22 cellular contexts compared by ENCODE assay signal in genomic region chr18:4960578-4960977, GRCh38.
"Had no signal": no experiment of that assay in that cellular context is flagged by ENCODE, and none has a peak within 500 bp of the region (broad histone marks: within the 10 kb centered on the region; RNA-seq: fewer than 3 reads in every experiment).

No MANE protein-coding gene starts in this region.

- DNase-seq: Kasumi-1, MM.1S, NCI-H1092 treated with DMSO at 0.1 percent for 48 hours, NCI-H1436, NCI-H187, NCI-H2029, NCI-H2081 treated with DMSO at 0.1 percent for 48 hours, NCI-H2171, NCI-H345, NCI-H446 treated with DMSO at 0.1 percent for 48 hours, NCI-H510A treated with DMSO at 0.1 percent for 48 hours, NCI-H526, NCI-H748 treated with DMSO at 0.1 percent for 48 hours, Right ventricle myocardium superior, RPMI8226, SIG-M5 had no signal

- H3K4me1 Mint-ChIP-seq: IgD-negative memory B cell had no signal

- H3K36me3 ChIP-seq: SJSA1 had no signal

- H3K27me3 Mint-ChIP-seq: IgD-negative memory B cell had no signal

- H3K27me3 ChIP-seq: SJSA1 had no signal

- H3K4me1 ChIP-seq: SJSA1 had no signal

- H3K36me3 Mint-ChIP-seq: IgD-negative memory B cell had no signal

- H3K27ac ChIP-seq: HL-60, KMS-11, SJSA1, SK-N-MC had no signal

- H3K4me3 Mint-ChIP-seq: IgD-negative memory B cell had no signal

- ATAC-seq: K562 had no signal

- H3K4me3 ChIP-seq: K562, SJSA1, SK-N-MC had no signal

- H3K27ac Mint-ChIP-seq: IgD-negative memory B cell had no signal

- H3K4me2 ChIP-seq: KMS-11 had no signal

- H3K9ac ChIP-seq: KMS-11 had no signal
